18 cellular contexts compared by ENCODE assay signal in genomic region chr7:82841828-82842227, GRCh38.
A peak's percentile ranks its signal among the peaks of the same experiment; 100 is the strongest.
DNase-seq lines count a peak whose midpoint lies in the region; ATAC-seq and TF ChIP-seq lines count a peak whose summit lies in the region.
"Had no signal": no experiment of that assay in that cellular context is flagged by ENCODE, and none has a peak within 500 bp of the region (broad histone marks: within the 10 kb centered on the region; RNA-seq: fewer than 3 reads in every experiment).

No MANE protein-coding gene starts in this region.

- H3K36me3 Mint-ChIP-seq in HFFc6 (ENCODE audit: low read depth) (no peaks in the 10 kb centered on the region), neural progenitor cell (peaks cover 7% of the 10 kb centered on the region)
- H3K36me3 Mint-ChIP-seq: CD8-positive, alpha-beta memory T cell had no signal

- H3K4me1 ChIP-seq in OCI-LY1 (ENCODE audit: insufficient read depth, low read length, severe bottlenecking) (peaks cover 14% of the 10 kb centered on the region), neural progenitor cell (peaks cover 45% of the 10 kb centered on the region)
- H3K4me1 ChIP-seq: A549, SJCRH30 had no signal

- CTCF ChIA-PET in BJ (lab: Yijun Ruan, JAX), result interaction anchor here (1.0 to 1.4 kb wide), 2 partner anchors 13 to 31 kb away, joined by 3 read pairs; no protein-coding TSS in a partner anchor

- no peaks in the 10 kb centered on the region; the same call in 1 of the 2 replicates for H3K9me3 ChIP-seq in OCI-LY1 (ENCODE audit: low read length)
- no peaks in the 10 kb centered on the region for H3K9me3 ChIP-seq in neural progenitor cell (ENCODE audit: low read depth)
- H3K9me3 ChIP-seq: A549, SJCRH30 had no signal

- H4K20me1 ChIP-seq in OCI-LY1 (ENCODE audit: insufficient read depth, low read length) (no peaks in the 10 kb centered on the region), neural progenitor cell (ENCODE audit: low read depth) (no peaks in the 10 kb centered on the region)

- H3K9me2 ChIP-seq in OCI-LY1 (ENCODE audit: low read depth, low read length), result no peaks in the 10 kb centered on the region

- H3K9ac ChIP-seq in OCI-LY1 (ENCODE audit: low read length) (no peak overlapping the region), neural progenitor cell (no peak overlapping the region)

- no peaks in the 10 kb centered on the region for H3F3A ChIP-seq in OCI-LY1 (ENCODE audit: insufficient read depth, low read length)
- H3F3A ChIP-seq in neural progenitor cell (ENCODE audit: low read depth), result peaks cover 10% of the 10 kb centered on the region

- no peak for ATAC-seq in HG03571 (IDR thresholded peaks at IDR 0.05; ENCODE audit: unreplicated experiment)
- ATAC-seq: A549 had no signal

- DNase-seq in BJ (ENCODE audit: low read depth), result peak; percentile 26
- peak; percentile 2 for DNase-seq in HFFc6
- DNase-seq in neural progenitor cell (ENCODE audit: low spot score), result no peak
- no peak for DNase-seq in NCI-H774 (lab: John Stamatoyannopoulos, UW)
- no peak for DNase-seq in DMS153 treated with DMSO at 0.1 percent for 48 hours (lab: John Stamatoyannopoulos, UW; ENCODE audit: unreplicated experiment)
- DNase-seq in NCI-H1105 treated with DMSO at 0.1 percent for 48 hours (lab: John Stamatoyannopoulos, UW), result no peak
- DNase-seq: C1 segment of cervical spinal cord; CD8-positive, alpha-beta memory T cell; NCI-H1694 treated with DMSO at 0.1 percent for 48 hours; NCI-H510A; NCI-H82; PC-9; SJCRH30 had no signal

- peaks cover 12% of the 10 kb centered on the region; the same call in 1 of the 2 replicates for H3K4me1 Mint-ChIP-seq in HFFc6 (ENCODE audit: low read depth)
- H3K4me1 Mint-ChIP-seq in neural progenitor cell, result peaks cover 27% of the 10 kb centered on the region
- H3K4me1 Mint-ChIP-seq: CD8-positive, alpha-beta memory T cell had no signal

- peak overlapping the region; percentile 6; the same call in 1 of the 2 replicates for H2AFZ ChIP-seq in OCI-LY1 (ENCODE audit: low read length)
- no peak overlapping the region for H2AFZ ChIP-seq in neural progenitor cell (replicated peaks)
- H2AFZ ChIP-seq: PC-9 had no signal

- TF ChIP-seq CTCF in BJ (IDR thresholded peaks at IDR 0.05; ENCODE audit: insufficient read depth, low read depth, low read length) (no peak), HFFc6 (IDR thresholded peaks at IDR 0.05) (no peak), OCI-LY1 (IDR thresholded peaks at IDR 0.05; ENCODE audit: low read length) (no peak), neural progenitor cell (IDR thresholded peaks at IDR 0.05) (no peak)

- H3K79me2 ChIP-seq in OCI-LY1 (ENCODE audit: insufficient read depth, low read length), result no peaks in the 10 kb centered on the region
- no peaks in the 10 kb centered on the region for H3K79me2 ChIP-seq in neural progenitor cell (ENCODE audit: low read depth)

- H3K4me3 ChIP-seq in BJ (ENCODE audit: low read depth, low read length) (no peak overlapping the region), OCI-LY1 (ENCODE audit: low read depth, low read length, poor library complexity, severe bottlenecking) (no peak overlapping the region), neural progenitor cell (no peak overlapping the region)
- H3K4me3 ChIP-seq: A549, PC-9, SJCRH30 had no signal

- POLR2A ChIA-PET in BJ (lab: Charles Lee), result no interaction called here

- H3K9me3 Mint-ChIP-seq in HFFc6 (peaks cover 10% of the 10 kb centered on the region), neural progenitor cell (peaks cover 12% of the 10 kb centered on the region)
- H3K9me3 Mint-ChIP-seq: T-helper 1 cell treated with Interleukin-12 subunit alpha and Interleukin-12 subunit beta and Interleukin-4 antibody, amounts not matched to agents 30 μg/mL and 1 μg/mL, for 36 hours had no signal

- no peak overlapping the region for H3K27ac Mint-ChIP-seq in HFFc6
- H3K27ac Mint-ChIP-seq in neural progenitor cell, result no peak overlapping the region
- H3K27ac Mint-ChIP-seq: CD8-positive, alpha-beta memory T cell; T-helper 1 cell treated with Interleukin-12 subunit alpha and Interleukin-12 subunit beta and Interleukin-4 antibody, amounts not matched to agents 30 μg/mL and 1 μg/mL, for 36 hours had no signal

- H3K4me2 ChIP-seq in OCI-LY1 (ENCODE audit: low read length), result no peak overlapping the region
- no peak overlapping the region for H3K4me2 ChIP-seq in neural progenitor cell
- H3K4me2 ChIP-seq: A549, PC-9 had no signal

- peak overlapping the region; percentile 29; the same call in 1 of the 2 replicates for H3K4me3 Mint-ChIP-seq in HFFc6
- no peak overlapping the region for H3K4me3 Mint-ChIP-seq in neural progenitor cell
- H3K4me3 Mint-ChIP-seq: CD8-positive, alpha-beta memory T cell; T-helper 1 cell treated with Interleukin-12 subunit alpha and Interleukin-12 subunit beta and Interleukin-4 antibody, amounts not matched to agents 30 μg/mL and 1 μg/mL, for 36 hours had no signal

- no peaks in the 10 kb centered on the region for H3K27me3 ChIP-seq in BJ (ENCODE audit: control insufficient read depth, insufficient read depth, low read length)
- H3K27me3 ChIP-seq in OCI-LY1 (ENCODE audit: insufficient read depth, low read length), result no peaks in the 10 kb centered on the region
- no peaks in the 10 kb centered on the region for H3K27me3 ChIP-seq in neural progenitor cell
- H3K27me3 ChIP-seq: SJCRH30 had no signal

- H3K36me3 ChIP-seq in BJ (ENCODE audit: control insufficient read depth, insufficient read depth, low read length), result no peaks in the 10 kb centered on the region
- no peaks in the 10 kb centered on the region for H3K36me3 ChIP-seq in OCI-LY1 (ENCODE audit: insufficient read depth, low read length)
- H3K36me3 ChIP-seq in neural progenitor cell, result no peaks in the 10 kb centered on the region

- H3K27me3 Mint-ChIP-seq in HFFc6 (ENCODE audit: insufficient read depth) (no peaks in the 10 kb centered on the region), neural progenitor cell (ENCODE audit: insufficient read depth, low read depth) (no peaks in the 10 kb centered on the region)
- H3K27me3 Mint-ChIP-seq: CD8-positive, alpha-beta memory T cell had no signal

- no peak overlapping the region for H3K27ac ChIP-seq in OCI-LY1 (ENCODE audit: low read depth, low read length, poor library complexity, severe bottlenecking)
- H3K27ac ChIP-seq in neural progenitor cell, result peak overlapping the region; percentile 7
- H3K27ac ChIP-seq: A549, HL-60, PC-9, SJCRH30 had no signal

Comparison
In these comparisons a context has a peak if more than half of its experiments do, and no peak if none do; other contexts are left out.
1. DNase-seq: peak in BJ (single experiment) and HFFc6 (single experiment); none in neural progenitor cell (single experiment), NCI-H774 (single experiment), DMS153 treated with DMSO at 0.1 percent for 48 hours (single experiment) and NCI-H1105 treated with DMSO at 0.1 percent for 48 hours (single experiment).